8 cellular contexts compared by ENCODE assay signal in genomic region chr12:88035907-88036289, GRCh38. TPM values are rescaled to one million over a fixed set of nuclear protein-coding genes. Genes with fewer than 3 reads are reported as not detected.
DNase-seq lines count a peak whose midpoint lies in the region; ATAC-seq and TF ChIP-seq lines count a peak whose summit lies in the region.

No MANE protein-coding gene starts in this region.

- H3K4me3 ChIP-seq in GM12875 (ENCODE audit: low read depth, low read length), result peak overlapping the region; percentile 93
- peak overlapping the region; percentile 94 for H3K4me3 ChIP-seq in Karpas-422 (ENCODE audit: low read length)
- H3K4me3 ChIP-seq in mononuclear cell (ENCODE audit: low read length), result peak overlapping the region; percentile 64

- peaks cover 48% of the 10 kb centered on the region for H3K4me1 Mint-ChIP-seq in central memory CD8-positive, alpha-beta T cell

- H3K27ac ChIP-seq in Karpas-422 (ENCODE audit: low read length), result 0 out of 2 replicates have a peak overlapping the region, but pooled peaks have one; percentile 12

- DNase-seq in Karpas-422 (peak; percentile 49), NCI-H128 (lab: John Stamatoyannopoulos, UW; ENCODE audit: unreplicated experiment) (no peak), COLO668 (lab: John Stamatoyannopoulos, UW; ENCODE audit: unreplicated experiment) (no peak), AG08396 (ENCODE audit: low spot score) (no peak)
- DNase-seq in central memory CD8-positive, alpha-beta T cell (ENCODE audit: low spot score in 2 of 2), result no peak

- H3K9me3 ChIP-seq in Karpas-422 (ENCODE audit: low read length) (no peaks in the 10 kb centered on the region), mononuclear cell (ENCODE audit: low read depth, low read length) (no peaks in the 10 kb centered on the region)

- H3K9me3 Mint-ChIP-seq in central memory CD8-positive, alpha-beta T cell, result no peaks in the 10 kb centered on the region

- ATAC-seq in GM21723 (IDR thresholded peaks at IDR 0.05; ENCODE audit: unreplicated experiment), result peak; percentile 28
- ATAC-seq in central memory CD8-positive, alpha-beta T cell (replicated peaks; ENCODE audit: extremely low read depth, poor library complexity, severe bottlenecking), result no peak

- H3K9me2 ChIP-seq in Karpas-422 (replicated peaks; ENCODE audit: insufficient read depth, low read length), result peaks cover 6% of the 10 kb centered on the region; the same call in 1 of the 2 replicates

- H3K79me2 ChIP-seq in Karpas-422 (ENCODE audit: low read length), result peaks cover 56% of the 10 kb centered on the region

- H3K4me1 ChIP-seq in Karpas-422 (ENCODE audit: low read length) (peaks cover 35% of the 10 kb centered on the region), mononuclear cell (ENCODE audit: insufficient read depth, low read length) (peaks cover 16% of the 10 kb centered on the region)

- peak overlapping the region; percentile 95 for H3K4me3 Mint-ChIP-seq in central memory CD8-positive, alpha-beta T cell

- H3K27me3 ChIP-seq in Karpas-422 (ENCODE audit: low read length) (no peaks in the 10 kb centered on the region), mononuclear cell (ENCODE audit: insufficient read depth, low read length) (no peaks in the 10 kb centered on the region)

- peaks cover 10% of the 10 kb centered on the region for H3K36me3 Mint-ChIP-seq in central memory CD8-positive, alpha-beta T cell (ENCODE audit: insufficient read depth)

- H3K4me2 ChIP-seq in Karpas-422 (ENCODE audit: low read depth, low read length, poor library complexity, severe bottlenecking), result peak overlapping the region; percentile 79

- H3K27ac Mint-ChIP-seq in central memory CD8-positive, alpha-beta T cell (ENCODE audit: low read depth), result peak overlapping the region; percentile 92

- no peaks in the 10 kb centered on the region; the same call in 1 of the 2 replicates for H4K20me1 ChIP-seq in Karpas-422 (ENCODE audit: insufficient read depth, low read depth, low read length)

- H2AFZ ChIP-seq in Karpas-422 (ENCODE audit: low read length), result peak overlapping the region; percentile 92; the same call in 1 of the 2 replicates

- H3K9ac ChIP-seq in Karpas-422 (ENCODE audit: low read length), result peak overlapping the region; percentile 91

- TF ChIP-seq CTCF in GM12875 (IDR thresholded peaks at IDR 0.05; ENCODE audit: borderline replicate concordance, insufficient read depth, low read depth, low read length), result no peak

- H3K36me3 ChIP-seq in Karpas-422 (ENCODE audit: insufficient read depth, low read length), result peaks cover 31% of the 10 kb centered on the region

- H3K27me3 Mint-ChIP-seq in central memory CD8-positive, alpha-beta T cell, result no peaks in the 10 kb centered on the region

RNA-seq across cellular contexts. Expression of gene C12orf50, which starts 6.7 kb away (rescaled TPM):
- 0.18 TPM in 1 of 2 replicates, not detected in the other for total RNA-seq in Karpas-422 (2014; rRNA removed; shearing (Covaris generic); ENCODE audit: low replicate concordance)
- total RNA-seq in mononuclear cell, result under 0.01 TPM
